ENCODE assay signal across 38 cellular contexts in genomic region chr4:122356317-122356818, GRCh38. TPM values are rescaled to one million over a fixed set of nuclear protein-coding genes. Genes with fewer than 3 reads are reported as not detected.
"Had no signal": no experiment of that assay in that cellular context is flagged by ENCODE, and none has a peak within 500 bp of the region (broad histone marks: within the 10 kb centered on the region; RNA-seq: fewer than 3 reads in every experiment).

No MANE protein-coding gene starts in this region.

- H3K4me2 ChIP-seq: KMS-11 had no signal

- H3K9me3 ChIP-seq: MG63 had no signal

- H3K27me3 ChIP-seq: MG63 had no signal

- H3K27ac ChIP-seq: KMS-11 had no signal

- H3K9ac ChIP-seq: KMS-11 had no signal

- H3K4me3 ChIP-seq: MG63 had no signal

- DNase-seq: Karpas-422, Kasumi-1, MG63, MM.1S, MV-4-11, NCI-H1048, NCI-H1092, NCI-H1092 treated with DMSO at 0.1 percent for 48 hours, NCI-H1105, NCI-H1105 treated with DMSO at 0.1 percent for 48 hours, NCI-H1417, NCI-H1417 treated with DMSO at 0.1 percent for 48 hours, NCI-H1436, NCI-H1436 treated with DMSO at 0.1 percent for 48 hours, NCI-H146, NCI-H1694, NCI-H1694 treated with DMSO at 0.1 percent for 48 hours, NCI-H187, NCI-H187 treated with DMSO at 0.1 percent for 48 hours, NCI-H1930, NCI-H2029, NCI-H2029 treated with DMSO at 0.1 percent for 48 hours, NCI-H2081, NCI-H2081 treated with DMSO at 0.1 percent for 48 hours, NCI-H2107, NCI-H2171, NCI-H2171 treated with DMSO at 0.1 percent for 48 hours, NCI-H2227 treated with DMSO at 0.1 percent for 48 hours, NCI-H226, NCI-H345, NCI-H446, NCI-H446 treated with DMSO at 0.1 percent for 48 hours, NCI-H510A had no signal

RNA-seq across cellular contexts. Expression of gene ADAD1, which starts 22.4 kb away (rescaled TPM):
- total RNA-seq: LHCN-M2, M059J, MCF 10A, NCI-H460 had no signal
